Comparison of ENCODE assay signal across 8 cellular contexts in the genomic region with DNA sequence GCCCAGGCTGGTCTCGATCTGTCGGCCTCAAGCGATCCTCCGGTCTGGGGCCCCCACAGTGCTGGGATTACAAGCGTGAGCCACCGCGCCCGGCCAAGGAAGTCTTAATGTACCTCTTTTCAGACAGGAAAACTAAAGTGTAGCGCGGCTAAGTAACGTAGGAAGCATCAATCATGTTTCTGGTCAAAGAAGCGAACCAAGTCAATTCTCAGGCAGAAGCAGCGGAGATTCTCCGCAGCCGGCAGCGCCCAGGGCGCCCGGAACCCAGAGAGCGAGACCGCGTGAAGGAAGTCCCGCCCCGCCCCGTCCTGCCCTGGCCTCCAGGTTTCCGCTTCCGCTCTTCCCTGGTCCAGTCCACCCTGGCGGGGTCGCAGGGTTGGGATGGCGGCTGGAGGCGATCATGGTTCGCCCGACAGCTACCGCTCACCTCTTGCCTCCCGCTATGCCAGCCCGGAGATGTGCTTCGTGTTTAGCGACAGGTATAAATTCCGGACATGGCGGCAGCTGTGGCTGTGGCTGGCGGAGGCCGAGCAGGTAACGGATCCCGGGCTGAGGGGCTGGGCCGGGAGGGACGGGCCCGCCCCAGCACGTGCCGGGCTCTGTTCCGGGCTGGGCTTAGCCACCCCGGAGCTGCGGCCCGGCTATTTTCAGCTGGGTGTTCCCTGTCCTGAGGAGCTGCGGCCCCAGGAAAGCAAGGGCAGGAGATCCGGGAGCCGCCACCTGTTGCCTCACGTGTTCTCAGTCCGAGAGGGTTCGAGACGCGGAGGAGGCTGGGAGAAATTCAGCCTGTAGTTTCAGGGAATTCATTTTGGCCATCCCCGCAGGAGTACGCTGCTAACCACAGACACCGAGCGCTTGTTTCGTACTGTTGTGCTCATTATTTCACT. TPM values are rescaled to one million over a fixed set of nuclear protein-coding genes. Genes with fewer than 3 reads are reported as not detected.
DNase-seq lines count a peak whose midpoint lies in the region; ATAC-seq, FAIRE-seq and TF ChIP-seq lines count a peak whose summit lies in the region.

TSS of gene ADSL (plus strand) at position 323 of the 887 bp plus-strand sequence. CDS start at position 382, 59 bp downstream.

- H3K79me1 ChIP-seq in H1 (ENCODE audit: low read depth, low read length) (peaks cover 3% of the 10 kb centered on the region), mesendoderm (ENCODE audit: low read length) (peaks cover 3% of the 10 kb centered on the region)

- H3K4ac ChIP-seq in H1 (replicated peaks; ENCODE audit: insufficient read length, low read depth, low read length) (peak within 1 kb of the TSS; percentile 92), mesendoderm (ENCODE audit: low read depth, low read length) (peak within 1 kb of the TSS; percentile 57)

- peak within 1 kb of the TSS; percentile 95 for H4K91ac ChIP-seq in H1 (replicated peaks; ENCODE audit: insufficient read length, low read length)

- no peak within 1 kb of the TSS for H2BK12ac ChIP-seq in H1 (ENCODE audit: low read depth, low read length)

- CTCF ChIA-PET in CD4-positive, alpha-beta T cell (lab: Charles Lee): interaction anchor here (0.7 to 3.9 kb wide), 17 partner anchors 12 to 789 kb away, joined by 3 to 37 read pairs (median 3); partner anchors contain the start of gene TNRC6B
- CTCF ChIA-PET in activated CD8-positive, alpha-beta memory T cell treated with anti-CD3 and anti-CD28 coated beads, Interleukin-2, amount 10 ng/mL, durations not matched to agents 7 days and 5 days (lab: Charles Lee): interaction anchor here (0.7 to 4.3 kb wide), 16 partner anchors 11 to 817 kb away, joined by 3 to 30 read pairs (median 6); no protein-coding TSS in a partner anchor
- CTCF ChIA-PET in H1 (lab: Charles Lee; ENCODE audit: partially characterized antibody): interaction anchor here (0.8 to 2.6 kb wide), 6 partner anchors 13 to 210 kb away, joined by 3 to 18 read pairs (median 3); no protein-coding TSS in a partner anchor

- H3K14ac ChIP-seq in H1 (ENCODE audit: insufficient read length): no peak within 1 kb of the TSS

- peak within 1 kb of the TSS; percentile 94; the same call in 1 of the 2 replicates for H2BK5ac ChIP-seq in H1 (ENCODE audit: low read depth, low read length)
- H2BK5ac ChIP-seq in mesendoderm (ENCODE audit: low read length): no peak within 1 kb of the TSS

- H3K56ac ChIP-seq in H1 (replicated peaks; ENCODE audit: insufficient read length, low read depth, low read length): peak within 1 kb of the TSS; percentile 91
- peak within 1 kb of the TSS; percentile 97 for H3K56ac ChIP-seq in mesendoderm (ENCODE audit: low read length)

- 2% methylated on average over 62 of the region's 65 CpGs; no CpG with 5 or more reads in 1 of the 2 experiments for WGBS in H1 (ENCODE audit: extremely low coverage in 1 of 2, insufficient coverage in 1 of 2, insufficient read length in 1 of 2, insufficient replicate concordance in 2 of 2, low coverage in 1 of 2, low lambda C conversion rate in 2 of 2, missing lambda C conversion rate in 1 of 2), 2 experiments
- WGBS in mesendoderm (ENCODE audit: extremely low coverage, insufficient coverage, low lambda C conversion rate): no CpG with 5 or more reads among the region's 65 CpGs

- H3K36me3 ChIP-seq in H1 (ENCODE audit: control insufficient read depth in 2 of 4, insufficient read depth in 4 of 4, low read length in 3 of 4) (peaks cover 8 to 26% (median 19%) of the 10 kb centered on the region in 4 experiments; a peak in 7 of 8 replicates), mesendoderm (ENCODE audit: control insufficient read depth, insufficient read depth, low read length) (peaks cover 2% of the 10 kb centered on the region)

- H3K9me3 ChIP-seq in CD4-positive, alpha-beta T cell (ENCODE audit: control insufficient read depth, low read length): no peaks in the 10 kb centered on the region
- no peaks in the 10 kb centered on the region for H3K9me3 ChIP-seq in H1 (ENCODE audit: insufficient read depth in 2 of 2, low read depth in 1 of 2, low read length in 1 of 2)

- H2BK20ac ChIP-seq in H1 (ENCODE audit: low read length): no peak within 1 kb of the TSS

- H4K5ac ChIP-seq in H1 (ENCODE audit: insufficient read length, low read depth, low read length) (peak within 1 kb of the TSS; percentile 96), mesendoderm (ENCODE audit: low read length) (no peak within 1 kb of the TSS)

- H3K23ac ChIP-seq in H1 (ENCODE audit: insufficient read length) (no peak within 1 kb of the TSS), mesendoderm (ENCODE audit: low read length) (no peak within 1 kb of the TSS)

- FAIRE-seq in H1 (lab: Jason Lieb, UNC): no peak

- H4K8ac ChIP-seq in H1 (ENCODE audit: extremely low read depth, insufficient read depth, low read length): peak within 1 kb of the TSS; percentile 90
- no peak within 1 kb of the TSS for H4K8ac ChIP-seq in mesendoderm (ENCODE audit: low read depth, low read length)

- peak; percentile 89 to 99 for TF ChIP-seq POLR2A in H1 (IDR thresholded peaks at IDR 0.05; ENCODE audit: control extremely low read depth in 1 of 2, low read depth in 2 of 2, low read length in 2 of 2)

- peak within 1 kb of the TSS; percentile 46; the same call in 1 of the 2 replicates for H2AFZ ChIP-seq in H1 (ENCODE audit: low read length)

- H4K20me1 ChIP-seq in H1 (replicated peaks in 1 of 2; ENCODE audit: control insufficient read depth in 1 of 2, insufficient read depth in 2 of 2, low read length in 2 of 2): peaks cover 0 to 6% of the 10 kb centered on the region in 2 experiments

- peaks cover 0 to 6% (median 0%) of the 10 kb centered on the region in 4 experiments; a peak in 3 of 7 replicates for H3K4me1 ChIP-seq in H1 (replicated peaks in 1 of 4; ENCODE audit: control insufficient read depth in 3 of 4, insufficient read depth in 4 of 4, low read length in 3 of 4)
- H3K4me1 ChIP-seq in mesendoderm (ENCODE audit: control insufficient read depth, low read depth, low read length): no peaks in the 10 kb centered on the region

- peak within 1 kb of the TSS; percentile 95 for H2BK120ac ChIP-seq in H1 (replicated peaks; ENCODE audit: low read depth, low read length)
- no peak within 1 kb of the TSS for H2BK120ac ChIP-seq in mesendoderm (ENCODE audit: low read depth, low read length)

- H3K27me3 Mint-ChIP-seq in CD4-positive, alpha-beta T cell: no peaks in the 10 kb centered on the region
- H3K27me3 Mint-ChIP-seq in activated CD8-positive, alpha-beta memory T cell treated with anti-CD3 and anti-CD28 coated beads, Interleukin-2, amount 10 ng/mL, durations not matched to agents 7 days and 5 days: no peaks in the 10 kb centered on the region

- peak within 1 kb of the TSS; percentile 98 for H3K27ac Mint-ChIP-seq in CD4-positive, alpha-beta T cell
- peak within 1 kb of the TSS; percentile 99 for H3K27ac Mint-ChIP-seq in activated CD8-positive, alpha-beta memory T cell treated with anti-CD3 and anti-CD28 coated beads, Interleukin-2, amount 10 ng/mL, durations not matched to agents 7 days and 5 days

- peaks cover 7 to 34% of the 10 kb centered on the region in 2 experiments for H3K79me2 ChIP-seq in H1 (ENCODE audit: control insufficient read depth in 1 of 2, insufficient read depth in 2 of 2, low read length in 2 of 2)
- H3K79me2 ChIP-seq in mesendoderm (ENCODE audit: control insufficient read depth, insufficient read depth, low read length): peaks cover 26% of the 10 kb centered on the region

- H2BK15ac ChIP-seq in H1 (ENCODE audit: low read length) (no peak within 1 kb of the TSS), mesendoderm (replicated peaks; ENCODE audit: low read depth) (no peak within 1 kb of the TSS)

- H3K9ac ChIP-seq in H1 (replicated peaks in 1 of 4; ENCODE audit: extremely low read depth in 1 of 4, low read depth in 3 of 4, low read length in 3 of 4) (peak within 1 kb of the TSS; percentile 71 to 88 (median 82)), mesendoderm (ENCODE audit: low read length) (peak within 1 kb of the TSS; percentile 86)

- POLR2A ChIA-PET in CD4-positive, alpha-beta T cell (lab: Charles Lee): interaction anchor here (0.5 to 5.4 kb wide), 25 partner anchors 12 to 947 kb away, joined by 3 to 105 read pairs (median 4); partner anchors contain the start of genes ATF4, TAB1 and TNRC6B
- POLR2A ChIA-PET in H1 (lab: Charles Lee; ENCODE audit: partially characterized antibody): interaction anchor here (0.7 to 3.7 kb wide), 14 partner anchors 10 to 510 kb away, joined by 3 to 21 read pairs (median 4); partner anchors contain the start of genes SGSM3, ST13, TNRC6B and XPNPEP3

- intact Hi-C loops in CD4-positive, alpha-beta T cell (cut with DNase I, micrococcal nuclease): loop anchor here (1.0 to 5.0 kb wide), 11 partner anchors 11 to 812 kb away; partner anchors contain the start of gene TNRC6B (in 2 of the 2)

- ATAC-seq in CD4-positive, alpha-beta T cell (ENCODE audit: poor library complexity): peak; percentile 74
- peak; percentile 73 for ATAC-seq in GM19438 (IDR thresholded peaks at IDR 0.05; ENCODE audit: low read depth, unreplicated experiment)
- peak; percentile 92 for ATAC-seq in activated CD8-positive, alpha-beta memory T cell treated with anti-CD3 and anti-CD28 coated beads, Interleukin-2, amount 10 ng/mL, durations not matched to agents 7 days and 5 days

- peak within 1 kb of the TSS; percentile 89 for H3K27ac ChIP-seq in CD4-positive, alpha-beta T cell (ENCODE audit: low read depth, low read length)
- H3K27ac ChIP-seq in HL-60 (replicated peaks): peak within 1 kb of the TSS; percentile 85
- peak within 1 kb of the TSS; percentile 63 for H3K27ac ChIP-seq in H1 (ENCODE audit: low read depth, low read length)
- peak within 1 kb of the TSS; percentile 75 for H3K27ac ChIP-seq in mesendoderm (ENCODE audit: low read depth, low read length)

- H3K4me2 ChIP-seq in H1 (ENCODE audit: insufficient read depth in 1 of 2, low read depth in 2 of 2, low read length in 2 of 2) (peak within 1 kb of the TSS; percentile 89 to 98), mesendoderm (ENCODE audit: low read length) (peak within 1 kb of the TSS; percentile 60)

- H3K23me2 ChIP-seq in H1 (ENCODE audit: low read depth, low read length): peaks cover 13% of the 10 kb centered on the region

- TF ChIP-seq EP300 in H1 (IDR thresholded peaks at IDR 0.05; ENCODE audit: borderline replicate concordance in 1 of 2, low read depth in 2 of 2, low read length in 2 of 2): peak in 1 of 2 experiments; percentile 22; a peak in 1 of 3 replicates

- H2AK5ac ChIP-seq in H1 (ENCODE audit: low read depth, low read length) (no peak within 1 kb of the TSS), mesendoderm (ENCODE audit: low read length) (no peak within 1 kb of the TSS)

- no peaks in the 10 kb centered on the region for H3K27me3 ChIP-seq in CD4-positive, alpha-beta T cell (ENCODE audit: control insufficient read depth, insufficient read depth, low read length)
- H3K27me3 ChIP-seq in HL-60 (ENCODE audit: insufficient read depth, poor library complexity, severe bottlenecking) (no peaks in the 10 kb centered on the region), H1 (replicated peaks in 1 of 4; ENCODE audit: control insufficient read depth in 3 of 4, extremely low read depth in 1 of 4, insufficient read depth in 3 of 4, low read length in 3 of 4) (no peaks in the 10 kb centered on the region), mesendoderm (ENCODE audit: insufficient read depth, low read length, poor library complexity) (no peaks in the 10 kb centered on the region)

- no peak for TF ChIP-seq CTCF in CD4-positive, alpha-beta T cell (IDR thresholded peaks at IDR 0.05)
- no peak for TF ChIP-seq CTCF in HL-60 (IDR thresholded peaks at IDR 0.05; ENCODE audit: insufficient read depth, low read length)
- no peak for TF ChIP-seq CTCF in H1 (IDR thresholded peaks at IDR 0.05; ENCODE audit: control extremely low read depth in 1 of 3, insufficient read depth in 1 of 3, low read depth in 1 of 3, low read length in 3 of 3)

- peak within 1 kb of the TSS; percentile 93 for H3K18ac ChIP-seq in H1 (ENCODE audit: extremely low read depth, low read length)
- H3K18ac ChIP-seq in mesendoderm (ENCODE audit: low read length): peak within 1 kb of the TSS; percentile 72

- peak within 1 kb of the TSS; percentile 96 for H3K4me3 Mint-ChIP-seq in CD4-positive, alpha-beta T cell
- H3K4me3 Mint-ChIP-seq in activated CD8-positive, alpha-beta memory T cell treated with anti-CD3 and anti-CD28 coated beads, Interleukin-2, amount 10 ng/mL, durations not matched to agents 7 days and 5 days: peak within 1 kb of the TSS; percentile 99

- peak within 1 kb of the TSS; percentile 82 for H3K4me3 ChIP-seq in HL-60 (replicated peaks; ENCODE audit: insufficient read depth, low read length)
- peak within 1 kb of the TSS; percentile 80 to 99 (median 90) for H3K4me3 ChIP-seq in H1 (ENCODE audit: extremely low read depth in 1 of 4, insufficient read depth in 2 of 4, low read depth in 3 of 4, low read length in 4 of 4)
- H3K4me3 ChIP-seq in mesendoderm (ENCODE audit: low read length): peak within 1 kb of the TSS; percentile 83

- no peaks in the 10 kb centered on the region for H3K9me3 Mint-ChIP-seq in CD4-positive, alpha-beta T cell
- no peaks in the 10 kb centered on the region for H3K9me3 Mint-ChIP-seq in activated CD8-positive, alpha-beta memory T cell treated with anti-CD3 and anti-CD28 coated beads, Interleukin-2, amount 10 ng/mL, durations not matched to agents 7 days and 5 days (ENCODE audit: low read depth)

- no peak for TF ChIP-seq RAD21 in H1 (IDR thresholded peaks at IDR 0.05 in 1 of 2, conservative IDR thresholded peaks at IDR 0.05 in 1 of 2; ENCODE audit: low read depth in 2 of 2, low read length in 2 of 2)

- peaks cover 52% of the 10 kb centered on the region for H3K4me1 Mint-ChIP-seq in CD4-positive, alpha-beta T cell (ENCODE audit: low read depth)
- peaks cover 50% of the 10 kb centered on the region for H3K4me1 Mint-ChIP-seq in activated CD8-positive, alpha-beta memory T cell treated with anti-CD3 and anti-CD28 coated beads, Interleukin-2, amount 10 ng/mL, durations not matched to agents 7 days and 5 days

- peaks cover 35% of the 10 kb centered on the region for H3K36me3 Mint-ChIP-seq in CD4-positive, alpha-beta T cell (ENCODE audit: low read depth)
- peaks cover 15% of the 10 kb centered on the region for H3K36me3 Mint-ChIP-seq in activated CD8-positive, alpha-beta memory T cell treated with anti-CD3 and anti-CD28 coated beads, Interleukin-2, amount 10 ng/mL, durations not matched to agents 7 days and 5 days

- peak; percentile 72 to 85 (median 76) for DNase-seq in CD4-positive, alpha-beta T cell
- peak; percentile 76 to 90 for DNase-seq in HL-60 (ENCODE audit: low read depth in 1 of 2, low spot score in 1 of 2)
- peak; percentile 71 for DNase-seq in NOMO-1 treated with dmso at 0.1 percent for 144 hours (lab: John Stamatoyannopoulos, UW; ENCODE audit: unreplicated experiment)
- peak; percentile 90 for DNase-seq in activated CD8-positive, alpha-beta memory T cell treated with anti-CD3 and anti-CD28 coated beads, Interleukin-2, amount 10 ng/mL, durations not matched to agents 7 days and 5 days
- peak; percentile 58 to 91 for DNase-seq in H1 (ENCODE audit: low read depth in 1 of 2, low spot score in 2 of 2)
- peak; percentile 94 for DNase-seq in mesendoderm
- peak; percentile 74 for DNase-seq in stimulated activated CD8-positive, alpha-beta memory T cell treated with anti-CD3 and anti-CD28 coated beads, Interleukin-12 subunit alpha, Interleukin-12 subunit beta, amount 100 ng/mL, for 4 hours (ENCODE audit: low read depth)

RNA-seq across cellular contexts. Expression of gene ADSL, which starts in this region (rescaled TPM):
- total RNA-seq in CD4-positive, alpha-beta T cell: 10 to 100 TPM; 62.9 to 75.3 TPM
- 100 to 1,000 TPM in 1 of 2 experiments, 10 to 100 TPM in 1; 98.3 to 109 TPM for total RNA-seq in activated CD8-positive, alpha-beta memory T cell treated with anti-CD3 and anti-CD28 coated beads, Interleukin-2, amount 10 ng/mL, durations not matched to agents 7 days and 5 days
- total RNA-seq in H1 (2021; fragmentation: NEBNext Ultra II Directional; extraction: Animal tissue kit (Norgen Biotek cat#: 25700)): 180 and 197 TPM in 2 replicates
- polyA plus RNA-seq in H1 (2011; rRNA removed): 189 and 218 TPM in 2 replicates
- polyA plus RNA-seq in H1 (2011; cell fraction: cytosol; rRNA removed): 259 TPM
- 172 TPM for polyA plus RNA-seq in H1 (2011; cell fraction: nucleus; rRNA removed)
- polyA plus RNA-seq in H1 (2012, experiment 1 of 2): 219 to 252 TPM (median 234 TPM) in 4 replicates
- polyA plus RNA-seq in H1 (2012, experiment 2 of 2): 141 TPM
- 133 TPM for polyA plus RNA-seq in H1 (2013, experiment 1 of 2)
- polyA plus RNA-seq in H1 (2013, experiment 2 of 2): 133 TPM
- 279 and 331 TPM in 2 replicates for polyA minus RNA-seq in H1 (2011; rRNA and poly(A)+ RNA removed)
- 77.9 TPM for polyA minus RNA-seq in H1 (2011; cell fraction: cytosol; rRNA and poly(A)+ RNA removed)
- polyA minus RNA-seq in H1 (2011; cell fraction: nucleus; rRNA and poly(A)+ RNA removed): 104 TPM
- polyA plus RNA-seq in mesendoderm (2013, experiment 1 of 2): 161 TPM
- 161 TPM for polyA plus RNA-seq in mesendoderm (2013, experiment 2 of 2)

Comparison
In these comparisons a context has a peak if more than half of its experiments do, and no peak if none do; other contexts are left out.
1. Peak in every context shown above with its lines: DNase-seq, ATAC-seq, H3K4me3 ChIP-seq and H3K27ac ChIP-seq.